11 cellular contexts compared by ENCODE assay signal in genomic region chr2:9538000-9538507, GRCh38. TPM values are rescaled to one million over a fixed set of nuclear protein-coding genes. Genes with fewer than 3 reads are reported as not detected.
DNase-seq lines count a peak whose midpoint lies in the region; ATAC-seq and TF ChIP-seq lines count a peak whose summit lies in the region.
"Had no signal": no experiment of that assay in that cellular context is flagged by ENCODE, and none has a peak within 500 bp of the region (broad histone marks: within the 10 kb centered on the region; RNA-seq: fewer than 3 reads in every experiment).

No MANE protein-coding gene starts in this region.

- H3K27me3 Mint-ChIP-seq in CD14-positive monocyte (ENCODE audit: low read depth in 3 of 3): peaks cover 0 to 1% (median 1%) of the 10 kb centered on the region in 3 donors

- H3K9me3 Mint-ChIP-seq in CD14-positive monocyte: no peaks in the 10 kb centered on the region

- H2AFZ ChIP-seq in OCI-LY1 (ENCODE audit: low read length): no peak overlapping the region

- DNase-seq in CD14-positive monocyte (ENCODE audit: low spot score) (no peak), epithelial cell of esophagus (ENCODE audit: low read depth) (peak; percentile 24), non-pigmented ciliary epithelial cell (ENCODE audit: low read depth) (peak; percentile 54), cerebellum (ENCODE audit: low spot score) (no peak), hippocampal formation (lab: John Stamatoyannopoulos, UW) (no peak)
- DNase-seq: DND-41, H7, NCI-H2171 had no signal

- H3K36me3 ChIP-seq in OCI-LY1 (ENCODE audit: insufficient read depth, low read length): peaks cover 55% of the 10 kb centered on the region

- H4K20me1 ChIP-seq in OCI-LY1 (ENCODE audit: insufficient read depth, low read length): no peaks in the 10 kb centered on the region

- H3K4me2 ChIP-seq in OCI-LY1 (ENCODE audit: low read length): peak overlapping the region; percentile 20; the same call in 1 of the 2 replicates

- intact Hi-C loops in CD14-positive monocyte (cut with micrococcal nuclease): loop anchor here (1.0 to 2.0 kb wide), 3 partner anchors 15 to 93 kb away; partner anchors contain the start of genes ADAM17 (in 1 of the 2) and YWHAQ (in 1 of the 2)

- H3K4me1 ChIP-seq in OCI-LY1 (ENCODE audit: insufficient read depth, low read length, severe bottlenecking): peaks cover 55% of the 10 kb centered on the region

- TF ChIP-seq CTCF in CD14-positive monocyte (IDR thresholded peaks at IDR 0.05) (no peak), OCI-LY1 (IDR thresholded peaks at IDR 0.05; ENCODE audit: low read length) (no peak), epithelial cell of esophagus (IDR thresholded peaks at IDR 0.05; ENCODE audit: insufficient read depth, low read depth, low read length, missing control alignments) (no peak)

- H3K79me2 ChIP-seq in OCI-LY1 (ENCODE audit: insufficient read depth, low read length): peaks cover 32% of the 10 kb centered on the region

- H3K4me1 Mint-ChIP-seq in CD14-positive monocyte: peaks cover 41% of the 10 kb centered on the region

- no peaks in the 10 kb centered on the region for H3K9me2 ChIP-seq in OCI-LY1 (ENCODE audit: low read depth, low read length)

- H3K9me3 ChIP-seq in OCI-LY1 (ENCODE audit: low read length): no peaks in the 10 kb centered on the region

- H3K27ac ChIP-seq in OCI-LY1 (ENCODE audit: low read depth, low read length, poor library complexity, severe bottlenecking): peak overlapping the region; percentile 46

- H3K27ac Mint-ChIP-seq in CD14-positive monocyte: peak overlapping the region; percentile 95 to 99 (median 97)

- H3F3A ChIP-seq in OCI-LY1 (ENCODE audit: insufficient read depth, low read length): no peaks in the 10 kb centered on the region

- no peaks in the 10 kb centered on the region for H3K27me3 ChIP-seq in OCI-LY1 (ENCODE audit: insufficient read depth, low read length)

- ATAC-seq in GM21717 (IDR thresholded peaks at IDR 0.05; ENCODE audit: unreplicated experiment) (no peak), GM21737 (IDR thresholded peaks at IDR 0.05; ENCODE audit: unreplicated experiment) (no peak)

- H3K9ac ChIP-seq in OCI-LY1 (ENCODE audit: low read length): no peak overlapping the region

- peaks cover 43 to 62% of the 10 kb centered on the region in 2 donors for H3K36me3 Mint-ChIP-seq in CD14-positive monocyte

- no peak overlapping the region for H3K4me3 ChIP-seq in OCI-LY1 (ENCODE audit: low read depth, low read length, poor library complexity, severe bottlenecking)
- H3K4me3 ChIP-seq in epithelial cell of esophagus (ENCODE audit: low read length): no peak overlapping the region

- no peak overlapping the region for H3K4me3 Mint-ChIP-seq in CD14-positive monocyte

RNA-seq across cellular contexts. Expression of gene ADAM17, which starts 17.6 kb away (rescaled TPM):
- polyA plus RNA-seq in CD14-positive monocyte: 10 to 100 TPM; 30.2 to 34.8 TPM
- total RNA-seq in cerebellum: 33.4 TPM

Comparison
In these comparisons a context has a peak if more than half of its experiments do, and no peak if none do; other contexts are left out.
1. DNase-seq: peak in epithelial cell of esophagus (single experiment) and non-pigmented ciliary epithelial cell (single experiment); none in CD14-positive monocyte (single experiment), cerebellum (single experiment) and hippocampal formation (0 of 2).